In the genomic region with DNA sequence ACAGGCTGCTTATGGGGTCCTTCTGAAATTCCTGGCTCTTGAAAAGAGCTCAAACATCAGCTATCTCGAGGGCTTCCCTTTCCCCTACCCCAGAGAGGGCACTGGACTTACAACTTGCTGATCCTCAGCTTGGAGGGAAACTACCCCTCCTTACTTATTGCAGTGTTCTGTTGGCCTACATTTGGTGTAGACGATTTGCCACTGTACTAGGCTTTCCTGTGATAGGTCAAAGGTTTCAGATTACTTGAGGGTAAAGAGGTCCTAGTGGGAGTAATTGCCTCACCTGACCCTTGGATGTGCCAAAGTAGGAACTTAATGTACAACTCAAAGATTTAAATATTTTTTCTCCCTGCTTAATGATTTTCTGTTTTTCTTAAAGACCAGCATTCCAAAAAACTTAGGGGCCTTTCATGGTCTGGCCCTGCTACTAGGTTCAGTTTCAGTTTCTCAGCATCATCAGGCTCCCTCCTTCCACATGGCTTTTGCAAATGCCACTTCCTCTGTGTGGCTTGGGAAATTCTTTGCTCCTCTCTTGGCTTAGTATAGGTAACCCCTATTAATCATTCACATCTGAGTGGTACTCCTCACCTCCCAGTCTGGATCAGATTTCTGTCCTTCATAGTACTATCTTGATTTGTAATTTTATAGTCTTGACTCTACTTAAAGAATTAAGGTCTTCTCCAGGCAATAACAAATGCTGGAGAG, we compare ENCODE assay signal across 15 cellular contexts. TPM values are rescaled to one million over a fixed set of nuclear protein-coding genes. Genes with fewer than 3 reads are reported as not detected.
DNase-seq lines count a peak whose midpoint lies in the region; ATAC-seq, FAIRE-seq and TF ChIP-seq lines count a peak whose summit lies in the region.
"Had no signal": no experiment of that assay in that cellular context is flagged by ENCODE, and none has a peak within 500 bp of the region (broad histone marks: within the 10 kb centered on the region; RNA-seq: fewer than 3 reads in every experiment).

No MANE protein-coding gene starts in this region.

- H3K4me3 ChIP-seq in kidney (ENCODE audit: low read length in 2 of 2) (no peak overlapping the region), prostate gland (no peak overlapping the region)
- H3K4me3 ChIP-seq: BLaER1, cardiac muscle cell, esophagus muscularis mucosa had no signal

- DNase-seq in GM12891 (ENCODE audit: insufficient read length, low spot score), result no peak
- DNase-seq in kidney, result no peak
- DNase-seq in prostate gland (ENCODE audit: low spot score), result no peak
- DNase-seq in NCI-H2081 treated with DMSO at 0.1 percent for 48 hours (lab: John Stamatoyannopoulos, UW), result no peak
- no peak for DNase-seq in HFFc6
- no peak for DNase-seq in stimulated activated CD4-positive, alpha-beta T cell treated with anti-CD3 and anti-CD28 coated beads, Interleukin-4, amount 100 ng/mL, for 4 hours
- DNase-seq: activated CD4-positive, CD25-positive, alpha-beta regulatory T cell; NCI-H2171 treated with DMSO at 0.1 percent for 48 hours had no signal

- H3K9me3 Mint-ChIP-seq in HFFc6, result no peaks in the 10 kb centered on the region
- H3K9me3 Mint-ChIP-seq: stimulated activated memory B cell treated with anti-CD40 and anti-IgM and Interleukin-4, amounts not matched to agents 10 μg/mL and 1 μg/mL and 100 μg/mL, for 72 hours had no signal

- peak; percentile 87 for ATAC-seq in GM19452 (IDR thresholded peaks at IDR 0.05; ENCODE audit: unreplicated experiment)
- ATAC-seq in HG03108 (IDR thresholded peaks at IDR 0.05; ENCODE audit: unreplicated experiment), result peak; percentile 62
- ATAC-seq: Right ventricle myocardium inferior; stimulated activated memory B cell treated with anti-CD40 and anti-IgM and Interleukin-4, amounts not matched to agents 10 μg/mL and 1 μg/mL and 100 μg/mL, for 72 hours had no signal

- H3K27ac ChIP-seq in kidney (ENCODE audit: low read depth in 2 of 2, low read length in 2 of 2) (peak overlapping the region; percentile 8 to 36), prostate gland (no peak overlapping the region)
- H3K27ac ChIP-seq: BLaER1, cardiac muscle cell, esophagus muscularis mucosa had no signal

- peaks cover 15 to 32% of the 10 kb centered on the region in 2 donors for H3K4me1 ChIP-seq in kidney (ENCODE audit: control insufficient read depth in 1 of 2, insufficient read depth in 1 of 2, low read depth in 1 of 2, low read length in 2 of 2)
- no peaks in the 10 kb centered on the region for H3K4me1 ChIP-seq in prostate gland (replicated peaks)
- H3K4me1 ChIP-seq: BLaER1 had no signal

- no peak for FAIRE-seq in GM12891 (lab: Jason Lieb, UNC)
- no peak for FAIRE-seq in kidney (lab: Jason Lieb, UNC)

- intact Hi-C loops in kidney (cut with DNase I), result no loop called here
- intact Hi-C loops in prostate gland (cut with DNase I), result no loop called here

- TF ChIP-seq POLR2A in GM12891 (IDR thresholded peaks at IDR 0.05; ENCODE audit: low read depth, low read length), result no peak
- no peak for TF ChIP-seq POLR2A in prostate gland (IDR thresholded peaks at IDR 0.05)

- H3K9me3 ChIP-seq in kidney (ENCODE audit: control insufficient read depth in 1 of 2, low read length in 2 of 2) (no peaks in the 10 kb centered on the region), prostate gland (no peaks in the 10 kb centered on the region)
- H3K9me3 ChIP-seq: BLaER1, esophagus muscularis mucosa had no signal

- H3K27me3 Mint-ChIP-seq in HFFc6 (ENCODE audit: insufficient read depth), result no peaks in the 10 kb centered on the region; the same call in 1 of the 2 replicates
- H3K27me3 Mint-ChIP-seq: stimulated activated memory B cell treated with anti-CD40 and anti-IgM and Interleukin-4, amounts not matched to agents 10 μg/mL and 1 μg/mL and 100 μg/mL, for 72 hours had no signal

- no peak overlapping the region for H3K4me3 Mint-ChIP-seq in HFFc6
- H3K4me3 Mint-ChIP-seq: stimulated activated memory B cell treated with anti-CD40 and anti-IgM and Interleukin-4, amounts not matched to agents 10 μg/mL and 1 μg/mL and 100 μg/mL, for 72 hours had no signal

- 74% methylated on average over 2 of the region's 2 CpGs for WGBS in prostate gland

- H3K4me1 Mint-ChIP-seq in HFFc6 (ENCODE audit: low read depth), result peaks cover 30% of the 10 kb centered on the region

- H3K36me3 ChIP-seq in kidney (ENCODE audit: control insufficient read depth in 1 of 2, insufficient read depth in 2 of 2, low read length in 2 of 2), result peaks cover 2 to 6% of the 10 kb centered on the region in 2 donors
- no peaks in the 10 kb centered on the region for H3K36me3 ChIP-seq in prostate gland
- H3K36me3 ChIP-seq: cardiac muscle cell had no signal

- no peaks in the 10 kb centered on the region for H3K27me3 ChIP-seq in prostate gland (replicated peaks; ENCODE audit: insufficient read depth)
- H3K27me3 ChIP-seq: BLaER1, cardiac muscle cell, esophagus muscularis mucosa had no signal

- no peak for TF ChIP-seq CTCF in kidney (IDR thresholded peaks at IDR 0.05; ENCODE audit: borderline replicate concordance, extremely low read depth, insufficient read depth)
- no peak for TF ChIP-seq CTCF in prostate gland (IDR thresholded peaks at IDR 0.05)
- no peak for TF ChIP-seq CTCF in HFFc6 (IDR thresholded peaks at IDR 0.05)

- H3K9ac ChIP-seq in kidney (ENCODE audit: low read length in 2 of 2), result no peak overlapping the region
- H3K9ac ChIP-seq: BLaER1 had no signal

- no peak overlapping the region for H3K27ac Mint-ChIP-seq in HFFc6
- H3K27ac Mint-ChIP-seq: stimulated activated memory B cell treated with anti-CD40 and anti-IgM and Interleukin-4, amounts not matched to agents 10 μg/mL and 1 μg/mL and 100 μg/mL, for 72 hours had no signal

- H3K36me3 Mint-ChIP-seq in HFFc6 (ENCODE audit: low read depth), result no peaks in the 10 kb centered on the region

TF ChIP-seq in GM12891, 5 proteins besides CTCF, POLR2A, EP300 and RAD21:
- TF ChIP-seq POLR2AphosphoS5 (IDR thresholded peaks at IDR 0.05; ENCODE audit: low read depth, low read length) (no peak), PAX5 (IDR thresholded peaks at IDR 0.05; ENCODE audit: insufficient read depth, low read length, severe bottlenecking) (no peak), SPI1 (IDR thresholded peaks at IDR 0.05; ENCODE audit: low read depth, low read length) (peak; percentile 72), POU2F2 (IDR thresholded peaks at IDR 0.05; ENCODE audit: low read depth, low read length) (no peak), TAF1 (IDR thresholded peaks at IDR 0.05; ENCODE audit: low read depth, low read length) (no peak)

RNA-seq across cellular contexts. Expression of a gene that starts 32.4 kb away (rescaled TPM):
- polyA plus RNA-seq in GM12891 (2012; ENCODE audit: low read depth, missing spikeins), result 37.2 TPM
- total RNA-seq in kidney (157 TPM), prostate gland (10 to 100 TPM; 37.0 to 51.7 TPM)
- polyA plus RNA-seq in kidney (ENCODE audit: insufficient read depth, low read depth, low replicate concordance), result 485 TPM
- 10 to 100 TPM; 11.6 to 16.7 (median 12.5) TPM for total RNA-seq in HFFc6 (2021; fragmentation: NEBNext Ultra II Directional; extraction: Animal tissue kit (Norgen Biotek cat#: 25700))

Comparison
In these comparisons a context has a peak if more than half of its experiments do, and no peak if none do; other contexts are left out.
1. H3K27ac ChIP-seq: peak in kidney (2 of 2); none in prostate gland (0 of 2).